In the genomic region with DNA sequence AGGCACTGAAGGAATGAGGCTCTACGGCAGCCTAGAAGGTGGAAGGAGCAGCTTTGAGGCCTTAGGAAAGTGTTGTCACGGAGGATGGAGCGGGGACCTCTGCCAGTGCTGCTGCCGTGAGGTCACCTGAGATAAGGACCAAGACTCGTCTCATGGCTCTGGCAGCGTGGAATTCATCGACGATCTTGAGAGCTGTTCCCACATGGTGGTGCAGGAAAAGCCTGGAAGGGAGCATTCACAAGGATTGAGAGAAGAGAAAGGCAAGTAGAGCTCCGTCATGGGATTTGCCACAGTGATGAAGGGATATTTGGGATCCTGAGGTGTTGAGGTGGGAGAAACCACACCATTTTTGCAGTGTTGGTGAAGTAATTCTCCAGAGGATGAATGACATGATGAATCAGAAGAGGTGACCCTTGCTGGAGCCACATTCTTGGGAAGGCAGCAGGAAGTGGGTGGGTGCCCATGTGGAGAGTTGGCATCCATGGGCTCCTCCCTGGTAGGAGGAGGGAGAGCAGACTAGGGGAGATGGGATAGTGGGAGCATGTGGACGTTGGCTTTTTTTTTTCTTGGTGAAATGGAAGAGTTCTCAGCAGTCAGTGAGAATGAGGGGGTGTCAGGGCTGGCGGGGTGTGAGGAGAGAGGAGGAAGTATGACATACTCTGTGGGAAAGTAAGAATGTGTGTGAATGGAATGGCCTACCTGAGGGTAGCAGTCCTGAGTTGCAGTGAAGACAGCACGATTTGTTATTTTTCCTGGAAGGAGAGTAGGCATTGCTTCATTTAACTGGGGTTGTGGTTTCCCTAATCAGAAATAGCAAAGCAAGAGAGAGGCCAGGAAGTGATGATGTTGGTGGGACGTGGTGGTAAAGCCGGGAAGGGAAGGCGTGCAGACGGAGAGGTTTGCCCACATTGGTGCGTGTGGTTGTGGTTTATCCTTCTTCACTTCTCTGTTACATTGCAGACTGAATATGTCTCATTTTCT, we compare ENCODE assay signal across 10 cellular contexts. TPM values are rescaled to one million over a fixed set of nuclear protein-coding genes. Genes with fewer than 3 reads are reported as not detected.
DNase-seq lines count a peak whose midpoint lies in the region; ATAC-seq and TF ChIP-seq lines count a peak whose summit lies in the region.
"Had no signal": no experiment of that assay in that cellular context is flagged by ENCODE, and none has a peak within 500 bp of the region (broad histone marks: within the 10 kb centered on the region; RNA-seq: fewer than 3 reads in every experiment).

No MANE protein-coding gene starts in this region.

- peaks cover 13 to 53% (median 41%) of the 10 kb centered on the region in 5 experiments for H3K9me3 Mint-ChIP-seq in brain

- no peaks in the 10 kb centered on the region for H3K9me3 ChIP-seq in gastrocnemius medialis

- DNase-seq in GM10248 (ENCODE audit: extremely low spot score) (peak; percentile 58), SKM-1 (lab: John Stamatoyannopoulos, UW; ENCODE audit: unreplicated experiment) (peak; percentile 77), gastrocnemius medialis (no peak), DMS79 treated with DMSO at 0.1 percent for 48 hours (lab: John Stamatoyannopoulos, UW) (no peak)

- no peak for TF ChIP-seq POLR2A in gastrocnemius medialis (IDR thresholded peaks at IDR 0.05)

- peaks cover 3% of the 10 kb centered on the region for H3K27me3 Mint-ChIP-seq in brain

- ATAC-seq in gastrocnemius medialis (peak in 1 of 2 donors; percentile 28), HG02678 (IDR thresholded peaks at IDR 0.05; ENCODE audit: unreplicated experiment) (no peak), HG03460 (IDR thresholded peaks at IDR 0.05; ENCODE audit: unreplicated experiment) (no peak), GM18498 (IDR thresholded peaks at IDR 0.05; ENCODE audit: unreplicated experiment) (no peak)
- ATAC-seq: HCT116 had no signal

- TF ChIP-seq CTCF in GM10248 (IDR thresholded peaks at IDR 0.05; ENCODE audit: control extremely low read depth, extremely low read depth, low read depth, missing control alignments) (no peak), brain (conservative IDR thresholded peaks at IDR 0.05) (no peak), gastrocnemius medialis (IDR thresholded peaks at IDR 0.05 in 4 of 5, conservative IDR thresholded peaks at IDR 0.05 in 1 of 5) (no peak)

- H3K4me1 ChIP-seq in gastrocnemius medialis, result peaks cover 61 to 67% of the 10 kb centered on the region in 2 donors

- POLR2A ChIA-PET in GM10248 (lab: Yijun Ruan, JAX), result no interaction called here

- peaks cover 55% of the 10 kb centered on the region for H3K4me1 Mint-ChIP-seq in brain

- peaks cover 94% of the 10 kb centered on the region for H3K36me3 Mint-ChIP-seq in brain

- in situ Hi-C loops in gastrocnemius medialis (cut with MboI; ENCODE audit: low sequenced_read_pairs in 4 of 4), result loop anchor here in 2 of 4 donors (25.0 kb wide), 1 partner anchor 116 kb away; no protein-coding TSS in a partner anchor

- CTCF ChIA-PET in GM10248 (lab: Yijun Ruan, JAX), result interaction anchor here (1.0 kb wide), 1 partner anchor 68 kb away, joined by 3 read pairs; no protein-coding TSS in a partner anchor

- H3K36me3 ChIP-seq in gastrocnemius medialis, result no peaks in the 10 kb centered on the region
- H3K36me3 ChIP-seq: cardiac muscle cell had no signal

- H3K27ac Mint-ChIP-seq in brain, result peak overlapping the region in 3 of 5 experiments; percentile 4 to 50 (median 31)

- H3K4me3 ChIP-seq in gastrocnemius medialis, result no peak overlapping the region
- H3K4me3 ChIP-seq: cardiac muscle cell had no signal

- intact Hi-C loops in gastrocnemius medialis (cut with DNase I; ENCODE audit: low total_unique reads), result no loop called here

- peak overlapping the region in 1 of 5 experiments; percentile 8 for H3K4me3 Mint-ChIP-seq in brain

- H3K27me3 ChIP-seq in gastrocnemius medialis, result no peaks in the 10 kb centered on the region
- H3K27me3 ChIP-seq: cardiac muscle cell had no signal

- H3K27ac ChIP-seq in gastrocnemius medialis, result peak overlapping the region; percentile 15 to 47 (median 34)

RNA-seq across cellular contexts. Expression of a gene that starts 11.1 kb away (rescaled TPM):
- 18.3 TPM for polyA plus RNA-seq in brain (ENCODE audit: insufficient read depth, low read depth, low replicate concordance)
- 100 to 1,000 TPM in 3 of 4 donors, 10 to 100 TPM in 1; 77.3 to 196 (median 133) TPM for total RNA-seq in gastrocnemius medialis

Comparison
In these comparisons a context has a peak if more than half of its experiments do, and no peak if none do; other contexts are left out.
1. DNase-seq: peak in GM10248 (single experiment) and SKM-1 (single experiment); none in gastrocnemius medialis (0 of 2) and DMS79 treated with DMSO at 0.1 percent for 48 hours (single experiment).